ENCODE assay signal across 22 cellular contexts in the genomic region with DNA sequence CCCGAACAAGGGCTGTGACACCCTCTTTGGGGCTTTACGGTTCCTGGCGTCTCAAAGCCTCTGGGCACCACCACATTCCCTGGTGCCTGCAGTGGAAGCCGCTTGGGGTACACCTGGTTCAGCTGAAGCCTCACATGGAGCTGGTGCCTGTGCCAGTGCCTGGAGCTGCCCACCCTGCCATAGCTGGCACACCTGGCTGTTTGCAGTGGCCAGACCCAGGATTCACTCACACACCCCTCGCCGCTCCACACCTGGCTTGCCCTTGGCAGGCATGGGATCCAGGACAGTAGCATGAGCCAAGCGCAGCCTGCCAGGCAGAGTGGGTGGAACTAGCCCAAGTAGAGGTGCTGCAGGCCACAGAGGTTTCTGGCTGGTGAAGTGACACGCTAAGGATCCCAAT.
"Had no signal": no experiment of that assay in that cellular context is flagged by ENCODE, and none has a peak within 500 bp of the region (broad histone marks: within the 10 kb centered on the region; RNA-seq: fewer than 3 reads in every experiment).

No MANE protein-coding gene starts in this region.

- H3K36me3 ChIP-seq: esophagus squamous epithelium, gastroesophageal sphincter, heart left ventricle, left lung, lower lobe of right lung had no signal

- ATAC-seq: foreskin keratinocyte, gastroesophageal sphincter, heart left ventricle, left cardiac atrium, left lung, left ventricle myocardium superior, lower lobe of right lung had no signal

- H3K4me1 ChIP-seq: esophagus squamous epithelium, foreskin keratinocyte, heart left ventricle, left lung, lower lobe of right lung had no signal

- DNase-seq: cerebellar nuclear complex; dermis blood vessel endothelial cell; effector CD4-positive, alpha-beta T cell; effector memory CD4-positive, alpha-beta T cell; esophagus squamous epithelium; foreskin keratinocyte; heart left ventricle; hypothalamus; immature natural killer cell; islet precursor cell; left cardiac atrium; left ventricle myocardium superior; lower lobe of right lung; mesendoderm; midbrain had no signal

- H3K4me2 ChIP-seq: hepatocyte had no signal

- H2AFZ ChIP-seq: hepatocyte had no signal

- H3K36me3 Mint-ChIP-seq: immature natural killer cell had no signal

- H3K27me3 ChIP-seq: dorsolateral prefrontal cortex, esophagus squamous epithelium, foreskin keratinocyte, gastroesophageal sphincter, heart left ventricle, hepatocyte, left lung had no signal

- H3K4me3 Mint-ChIP-seq: immature natural killer cell had no signal

- H3K4me1 Mint-ChIP-seq: immature natural killer cell had no signal

- H3K79me2 ChIP-seq: hepatocyte had no signal

- H3K9me3 ChIP-seq: esophagus squamous epithelium, lower lobe of right lung had no signal

- H3K27ac ChIP-seq: coronary artery, dorsolateral prefrontal cortex, esophagus squamous epithelium, foreskin keratinocyte, gastroesophageal sphincter, heart left ventricle, hepatocyte, left lung, lower lobe of right lung had no signal

- FAIRE-seq: colon, endothelial cell of umbilical vein had no signal

- H3K4me3 ChIP-seq: coronary artery, dorsolateral prefrontal cortex, esophagus squamous epithelium, gastroesophageal sphincter, heart left ventricle, hepatocyte, left lung, lower lobe of right lung had no signal

- H3K27ac Mint-ChIP-seq: immature natural killer cell had no signal
